19 cellular contexts compared by ENCODE assay signal in the genomic region with DNA sequence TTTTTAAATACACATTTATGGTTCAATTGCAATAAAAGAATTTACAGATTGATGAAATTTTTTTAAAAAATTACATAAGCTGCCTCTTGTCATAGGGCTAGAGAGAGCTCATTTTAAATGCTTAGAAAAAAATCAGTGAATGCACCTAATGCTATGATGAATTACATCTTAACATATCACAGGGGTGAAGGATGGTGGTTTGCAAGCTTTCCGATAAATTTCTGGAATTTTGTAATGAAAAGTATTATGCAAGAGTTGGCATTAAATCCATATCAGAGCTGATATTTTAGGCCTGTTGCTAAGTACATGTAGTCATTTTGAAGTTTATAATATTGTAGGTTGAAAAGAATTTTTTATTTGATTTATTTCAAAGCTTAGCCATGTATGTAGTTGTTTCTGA.
"Had no signal": no experiment of that assay in that cellular context is flagged by ENCODE, and none has a peak within 500 bp of the region (broad histone marks: within the 10 kb centered on the region; RNA-seq: fewer than 3 reads in every experiment).

No MANE protein-coding gene starts in this region.

- H3K36me3 Mint-ChIP-seq: activated naive CD4-positive, alpha-beta T cell treated with anti-CD3 and anti-CD28 coated beads, Interleukin-2, amount 10 ng/mL, durations not matched to agents 7 days and 5 days had no signal

- H3K9me3 ChIP-seq: adrenal gland, esophagus muscularis mucosa, heart right ventricle, right atrium auricular region, transverse colon had no signal

- H3K4me3 Mint-ChIP-seq: activated naive CD4-positive, alpha-beta T cell treated with anti-CD3 and anti-CD28 coated beads, Interleukin-2, amount 10 ng/mL, durations not matched to agents 7 days and 5 days had no signal

- H3K27ac Mint-ChIP-seq: activated naive CD4-positive, alpha-beta T cell treated with anti-CD3 and anti-CD28 coated beads, Interleukin-2, amount 10 ng/mL, durations not matched to agents 7 days and 5 days; activated T-helper 2 cell treated with anti-CD3 and anti-CD28 coated beads, Interferon-gamma antibody, Interleukin-2, Interleukin-4, amounts not matched to agents 10 μg/mL and 5 μg/mL and 100 μg/mL, durations not matched to agents 14 hours and 24 hours and 36 hours had no signal

- H3K36me3 ChIP-seq: adrenal gland, transverse colon had no signal

- H3K27me3 ChIP-seq: adrenal gland, esophagus muscularis mucosa, heart right ventricle, right atrium auricular region, transverse colon had no signal

- H3K9me3 Mint-ChIP-seq: activated naive CD4-positive, alpha-beta T cell treated with anti-CD3 and anti-CD28 coated beads, Interleukin-2, amount 10 ng/mL, durations not matched to agents 7 days and 5 days; activated T-helper 2 cell treated with anti-CD3 and anti-CD28 coated beads, Interferon-gamma antibody, Interleukin-2, Interleukin-4, amounts not matched to agents 10 μg/mL and 5 μg/mL and 100 μg/mL, durations not matched to agents 14 hours and 24 hours and 36 hours had no signal

- ATAC-seq: heart right ventricle, left colon had no signal

- DNase-seq: activated CD4-positive, alpha-beta T cell treated with anti-CD3 and anti-CD28 coated beads for 1 hour; activated CD4-positive, alpha-beta T cell treated with anti-CD3 and anti-CD28 coated beads, Interleukin-2, amount 50 U/mL, for 4 hours; activated naive CD4-positive, alpha-beta T cell treated with anti-CD3 and anti-CD28 coated beads, Interleukin-2, amount 10 ng/mL, durations not matched to agents 7 days and 5 days; activated T-cell treated with anti-CD3 and anti-CD28 coated beads, Interleukin-2, amount 50 U/mL, for 1 hour; adrenal gland; caudate nucleus; heart right ventricle; left colon; posterior cingulate gyrus; stimulated activated CD4-positive, alpha-beta T cell treated with anti-CD3 and anti-CD28 coated beads, Interleukin-4, amount 100 ng/mL, for 4 hours; stimulated activated CD8-positive, alpha-beta memory T cell treated with anti-CD3 and anti-CD28 coated beads, Interleukin-4, amount 100 ng/mL, for 48 hours; stimulated activated naive CD4-positive, alpha-beta T cell treated with Interleukin-2 at 50 U/mL for 16 hours; transverse colon had no signal

- H3K27ac ChIP-seq: adrenal gland, esophagus muscularis mucosa, heart right ventricle, right atrium auricular region, transverse colon had no signal

- H3K4me1 Mint-ChIP-seq: activated naive CD4-positive, alpha-beta T cell treated with anti-CD3 and anti-CD28 coated beads, Interleukin-2, amount 10 ng/mL, durations not matched to agents 7 days and 5 days had no signal

- H3K4me3 ChIP-seq: adrenal gland, esophagus muscularis mucosa, heart right ventricle, lung, right atrium auricular region, skin epidermis, transverse colon had no signal

- FAIRE-seq: frontal cortex had no signal
